ENCODE assay signal across 36 cellular contexts in genomic region chr20:61300293-61300692, GRCh38. TPM values are rescaled to one million over a fixed set of nuclear protein-coding genes. Genes with fewer than 3 reads are reported as not detected.
"Had no signal": no experiment of that assay in that cellular context is flagged by ENCODE, and none has a peak within 500 bp of the region (broad histone marks: within the 10 kb centered on the region; RNA-seq: fewer than 3 reads in every experiment).

No MANE protein-coding gene starts in this region.

- H3K9me3 Mint-ChIP-seq: activated B cell treated with CpG ODN at 0.5 μM for 24 hours; activated naive CD8-positive, alpha-beta T cell treated with anti-CD3 and anti-CD28 coated beads, Interleukin-2, amount 10 ng/mL, durations not matched to agents 7 days and 5 days had no signal

- H3K4me1 Mint-ChIP-seq: activated B cell treated with CpG ODN at 0.5 μM for 24 hours; activated CD4-positive, alpha-beta memory T cell treated with anti-CD3 and anti-CD28 coated beads, Interleukin-2, amount 10 ng/mL, durations not matched to agents 7 days and 5 days; activated CD8-positive, alpha-beta memory T cell treated with anti-CD3 and anti-CD28 coated beads, Interleukin-2, amount 10 ng/mL, durations not matched to agents 7 days and 5 days; activated naive CD8-positive, alpha-beta T cell treated with anti-CD3 and anti-CD28 coated beads, Interleukin-2, amount 10 ng/mL, durations not matched to agents 7 days and 5 days had no signal

- H3K4me3 ChIP-seq: ascending aorta, breast epithelium, MG63, Peyer's patch had no signal

- H3K27me3 ChIP-seq: ascending aorta, breast epithelium, MG63, Peyer's patch had no signal

- H3K27ac ChIP-seq: ascending aorta, breast epithelium, Peyer's patch, VCaP had no signal

- H3K9me3 ChIP-seq: ascending aorta, breast epithelium, MG63, Peyer's patch had no signal

- H3K36me3 Mint-ChIP-seq: activated CD8-positive, alpha-beta memory T cell treated with anti-CD3 and anti-CD28 coated beads, Interleukin-2, amount 10 ng/mL, durations not matched to agents 7 days and 5 days; activated naive CD8-positive, alpha-beta T cell treated with anti-CD3 and anti-CD28 coated beads, Interleukin-2, amount 10 ng/mL, durations not matched to agents 7 days and 5 days had no signal

- H3K27me3 Mint-ChIP-seq: activated B cell treated with CpG ODN at 0.5 μM for 24 hours; activated CD4-positive, alpha-beta memory T cell treated with anti-CD3 and anti-CD28 coated beads, Interleukin-2, amount 10 ng/mL, durations not matched to agents 7 days and 5 days; activated CD8-positive, alpha-beta memory T cell treated with anti-CD3 and anti-CD28 coated beads, Interleukin-2, amount 10 ng/mL, durations not matched to agents 7 days and 5 days; activated naive CD8-positive, alpha-beta T cell treated with anti-CD3 and anti-CD28 coated beads, Interleukin-2, amount 10 ng/mL, durations not matched to agents 7 days and 5 days had no signal

- DNase-seq: activated B cell treated with CpG ODN at 0.5 μM for 24 hours; activated CD4-positive, alpha-beta memory T cell treated with anti-CD3 and anti-CD28 coated beads, Interleukin-2, amount 10 ng/mL, durations not matched to agents 7 days and 5 days; activated CD4-positive, alpha-beta T cell treated with anti-CD3 and anti-CD28 coated beads for 4 hours; activated CD4-positive, alpha-beta T cell treated with anti-CD3 and anti-CD28 coated beads, Interleukin-2, amount 50 U/mL, for 1 hour; activated CD4-positive, CD25-positive, alpha-beta regulatory T cell treated with anti-CD3 and anti-CD28 coated beads, Interleukin-2, amount 50 U/mL, for 72 hours; activated CD8-positive, alpha-beta memory T cell treated with anti-CD3 and anti-CD28 coated beads for 24 hours; activated CD8-positive, alpha-beta memory T cell treated with anti-CD3 and anti-CD28 coated beads, Interleukin-2, amount 10 ng/mL, durations not matched to agents 7 days and 5 days; activated CD8-positive, alpha-beta memory T cell treated with anti-CD3 and anti-CD28 coated beads, Interleukin-2, amount 50 U/mL, for 48 hours; activated effector memory CD4-positive, alpha-beta T cell treated with Interleukin-2 at 50 U/mL for 16 hours; activated naive CD4-positive, alpha-beta T cell treated with anti-CD3 and anti-CD28 coated beads, Interleukin-2, amount 50 U/mL, for 16 hours; activated naive CD8-positive, alpha-beta T cell treated with anti-CD3 and anti-CD28 coated beads, Interleukin-2, amount 10 ng/mL, durations not matched to agents 7 days and 5 days; activated T-cell treated with anti-CD3 and anti-CD28 coated beads, Interleukin-2, amount 50 U/mL, for 48 hours; amygdala; Kasumi-1; MG63; NCI-H1048; NCI-H1436; NCI-H1694 treated with DMSO at 0.1 percent for 48 hours; NCI-H2029; NCI-H345; NCI-H748 treated with DMSO at 0.1 percent for 48 hours; NK-92 treated with Interleukin-12 subunit alpha and Interleukin-12 subunit beta, amount 100 ng/mL, for 24 hours; PC-3; Peyer's patch; RPMI8226; SIG-M5; SW 1271; T-helper 1 cell; T-helper 2 cell; T-helper 9 cell had no signal

- ATAC-seq: activated CD8-positive, alpha-beta memory T cell treated with anti-CD3 and anti-CD28 coated beads, Interleukin-2, amount 10 ng/mL, durations not matched to agents 7 days and 5 days; PC-3; Right ventricle myocardium inferior had no signal

- H3K4me1 ChIP-seq: ascending aorta, breast epithelium, Peyer's patch had no signal

- H3K36me3 ChIP-seq: ascending aorta, breast epithelium, MG63, Peyer's patch had no signal

- H3K4me3 Mint-ChIP-seq: activated B cell treated with CpG ODN at 0.5 μM for 24 hours; activated CD4-positive, alpha-beta memory T cell treated with anti-CD3 and anti-CD28 coated beads, Interleukin-2, amount 10 ng/mL, durations not matched to agents 7 days and 5 days; activated CD8-positive, alpha-beta memory T cell treated with anti-CD3 and anti-CD28 coated beads, Interleukin-2, amount 10 ng/mL, durations not matched to agents 7 days and 5 days; activated naive CD8-positive, alpha-beta T cell treated with anti-CD3 and anti-CD28 coated beads, Interleukin-2, amount 10 ng/mL, durations not matched to agents 7 days and 5 days had no signal

- H3K27ac Mint-ChIP-seq: activated B cell treated with CpG ODN at 0.5 μM for 24 hours; activated CD4-positive, alpha-beta memory T cell treated with anti-CD3 and anti-CD28 coated beads, Interleukin-2, amount 10 ng/mL, durations not matched to agents 7 days and 5 days; activated CD8-positive, alpha-beta memory T cell treated with anti-CD3 and anti-CD28 coated beads, Interleukin-2, amount 10 ng/mL, durations not matched to agents 7 days and 5 days; activated naive CD8-positive, alpha-beta T cell treated with anti-CD3 and anti-CD28 coated beads, Interleukin-2, amount 10 ng/mL, durations not matched to agents 7 days and 5 days had no signal

RNA-seq across cellular contexts. Expression of gene CDH4, which starts 48.2 kb away (rescaled TPM):
- total RNA-seq: activated B cell treated with CpG ODN at 0.5 μM for 24 hours, ascending aorta, cardiac septum, NCI-H460, PC-3 had no signal
